In genomic region chr20:53876956-53877355, GRCh38 we compare ENCODE assay signal across 23 cellular contexts.
"Had no signal": no experiment of that assay in that cellular context is flagged by ENCODE, and none has a peak within 500 bp of the region (broad histone marks: within the 10 kb centered on the region; RNA-seq: fewer than 3 reads in every experiment).

No MANE protein-coding gene starts in this region.

- H3K36me3 Mint-ChIP-seq: immature natural killer cell, naive B cell had no signal

- H2AFZ ChIP-seq: parathyroid adenoma had no signal

- H3K36me3 ChIP-seq: adrenal gland, breast epithelium, esophagus muscularis mucosa, heart right ventricle, left ventricle myocardium inferior, thoracic aorta had no signal

- H3K4me1 ChIP-seq: adrenal gland, breast epithelium had no signal

- H3K27ac Mint-ChIP-seq: activated CD4-positive, alpha-beta T cell treated with anti-CD3 and anti-CD28 coated beads, Interleukin-2, amount 10 ng/mL, durations not matched to agents 7 days and 5 days; activated CD8-positive, alpha-beta T cell treated with anti-CD3 and anti-CD28 coated beads, Interleukin-2, amount 10 ng/mL, durations not matched to agents 7 days and 5 days; activated T-cell treated with anti-CD3 and anti-CD28 coated beads, Interleukin-2, amount 50 U/mL, for 24 hours; activated T-helper 2 cell treated with anti-CD3 and anti-CD28 coated beads, Interferon-gamma antibody, Interleukin-2, Interleukin-4, amounts not matched to agents 10 μg/mL and 5 μg/mL and 100 μg/mL, durations not matched to agents 14 hours and 24 hours and 36 hours; stimulated activated effector memory CD8-positive, alpha-beta T cell treated with anti-CD3 and anti-CD28 coated beads, Interleukin-12 subunit alpha, Interleukin-12 subunit beta, amount 100 ng/mL, for 72 hours had no signal

- H3K9me3 Mint-ChIP-seq: activated CD4-positive, alpha-beta T cell treated with anti-CD3 and anti-CD28 coated beads, Interleukin-2, amount 10 ng/mL, durations not matched to agents 7 days and 5 days; activated T-cell treated with anti-CD3 and anti-CD28 coated beads, Interleukin-2, amount 50 U/mL, for 24 hours; activated T-helper 2 cell treated with anti-CD3 and anti-CD28 coated beads, Interferon-gamma antibody, Interleukin-2, Interleukin-4, amounts not matched to agents 10 μg/mL and 5 μg/mL and 100 μg/mL, durations not matched to agents 14 hours and 24 hours and 36 hours; immature natural killer cell; naive B cell; stimulated activated effector memory CD8-positive, alpha-beta T cell treated with anti-CD3 and anti-CD28 coated beads, Interleukin-12 subunit alpha, Interleukin-12 subunit beta, amount 100 ng/mL, for 72 hours had no signal

- H3K9ac ChIP-seq: parathyroid adenoma had no signal

- H3K4me3 Mint-ChIP-seq: activated CD4-positive, alpha-beta T cell treated with anti-CD3 and anti-CD28 coated beads, Interleukin-2, amount 10 ng/mL, durations not matched to agents 7 days and 5 days; activated CD8-positive, alpha-beta T cell treated with anti-CD3 and anti-CD28 coated beads, Interleukin-2, amount 10 ng/mL, durations not matched to agents 7 days and 5 days; activated T-cell treated with anti-CD3 and anti-CD28 coated beads, Interleukin-2, amount 50 U/mL, for 24 hours; immature natural killer cell; stimulated activated effector memory CD8-positive, alpha-beta T cell treated with anti-CD3 and anti-CD28 coated beads, Interleukin-12 subunit alpha, Interleukin-12 subunit beta, amount 100 ng/mL, for 72 hours had no signal

- H3K4me3 ChIP-seq: adrenal gland, breast epithelium, coronary artery, esophagus muscularis mucosa, heart right ventricle, left ventricle myocardium inferior, mucosa of descending colon, thoracic aorta had no signal

- H3K9me3 ChIP-seq: adrenal gland, breast epithelium, esophagus muscularis mucosa, heart right ventricle, left ventricle myocardium inferior, mucosa of descending colon, thoracic aorta had no signal

- ATAC-seq: activated CD4-positive, CD25-positive, alpha-beta regulatory T cell treated with anti-CD3 and anti-CD28 coated beads, Interleukin-2, amount 50 U/mL, for 24 hours; activated CD8-positive, alpha-beta T cell treated with anti-CD3 and anti-CD28 coated beads, Interleukin-2, amount 10 ng/mL, durations not matched to agents 7 days and 5 days; heart right ventricle; mucosa of descending colon; sciatic nerve; stimulated activated effector memory CD8-positive, alpha-beta T cell treated with anti-CD3 and anti-CD28 coated beads, Interleukin-12 subunit alpha, Interleukin-12 subunit beta, amount 100 ng/mL, for 72 hours had no signal

- H3K79me2 ChIP-seq: parathyroid adenoma had no signal

- H3K27ac ChIP-seq: adrenal gland, breast epithelium, coronary artery, esophagus muscularis mucosa, heart right ventricle, left ventricle myocardium inferior, parathyroid adenoma, thoracic aorta had no signal

- H3K27me3 ChIP-seq: adrenal gland, breast epithelium, esophagus muscularis mucosa, heart right ventricle had no signal

- H3K27me3 Mint-ChIP-seq: activated CD4-positive, alpha-beta T cell treated with anti-CD3 and anti-CD28 coated beads, Interleukin-2, amount 10 ng/mL, durations not matched to agents 7 days and 5 days; activated T-cell treated with anti-CD3 and anti-CD28 coated beads, Interleukin-2, amount 50 U/mL, for 24 hours; naive B cell had no signal

- DNase-seq: activated CD4-positive, alpha-beta T cell treated with anti-CD3 and anti-CD28 coated beads, Interleukin-2, amount 10 ng/mL, durations not matched to agents 7 days and 5 days; activated CD8-positive, alpha-beta T cell treated with anti-CD3 and anti-CD28 coated beads, Interleukin-2, amount 10 ng/mL, durations not matched to agents 7 days and 5 days; activated naive CD4-positive, alpha-beta T cell treated with Interleukin-2 at 50 U/mL for 16 hours; activated T-cell treated with anti-CD3 and anti-CD28 coated beads, Interleukin-2, amount 50 U/mL, for 24 hours; adrenal gland; effector CD4-positive, alpha-beta T cell; heart right ventricle; immature natural killer cell; kidney glomerular epithelial cell; left ventricle myocardium inferior; mucosa of descending colon; naive B cell; stimulated activated CD4-positive, alpha-beta T cell treated with anti-CD3 and anti-CD28 coated beads, Interleukin-4, amount 100 ng/mL, for 24 hours; T1000 had no signal
